ENCODE assay signal across 17 cellular contexts in the genomic region with DNA sequence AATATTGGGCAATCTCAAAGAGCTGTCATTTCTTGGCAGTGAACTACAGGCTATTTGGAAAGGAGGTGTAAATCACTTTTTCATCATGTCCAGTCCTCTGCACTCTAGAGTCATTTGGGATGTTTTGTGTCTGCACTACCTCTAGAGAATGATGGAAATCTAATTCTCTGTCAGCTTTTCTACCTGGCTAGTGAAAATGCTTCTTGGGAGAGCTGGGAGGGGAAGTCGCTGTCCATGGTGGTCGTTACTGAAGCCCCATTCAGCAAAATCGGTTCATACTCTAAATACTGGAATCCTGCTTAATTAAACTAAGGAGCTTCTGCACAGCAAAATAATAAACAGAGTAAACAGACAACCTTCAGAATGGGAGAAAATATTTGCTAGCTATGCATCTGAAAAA.
DNase-seq lines count a peak whose midpoint lies in the region; ATAC-seq and TF ChIP-seq lines count a peak whose summit lies in the region.
"Had no signal": no experiment of that assay in that cellular context is flagged by ENCODE, and none has a peak within 500 bp of the region (broad histone marks: within the 10 kb centered on the region; RNA-seq: fewer than 3 reads in every experiment).

No MANE protein-coding gene starts in this region.

- peaks cover 3% of the 10 kb centered on the region for H4K20me1 ChIP-seq in mammary epithelial cell (ENCODE audit: insufficient read depth, low read length)
- no peaks in the 10 kb centered on the region for H4K20me1 ChIP-seq in hepatocyte (ENCODE audit: insufficient read depth, poor library complexity, severe bottlenecking)

- no peak overlapping the region for H2AFZ ChIP-seq in mammary epithelial cell (ENCODE audit: low read depth, low read length)
- no peak overlapping the region for H2AFZ ChIP-seq in hepatocyte

- H3K9me3 ChIP-seq in mammary epithelial cell (replicated peaks; ENCODE audit: insufficient read depth, low read length) = no peaks in the 10 kb centered on the region
- peaks cover 1% of the 10 kb centered on the region for H3K9me3 ChIP-seq in adipocyte (ENCODE audit: control insufficient read depth, low read length)
- no peaks in the 10 kb centered on the region for H3K9me3 ChIP-seq in hepatocyte (ENCODE audit: low read depth)
- H3K9me3 ChIP-seq: upper lobe of left lung had no signal

- H3K27ac ChIP-seq in mammary epithelial cell (ENCODE audit: insufficient read depth, low read depth, low read length) (no peak overlapping the region), hepatocyte (no peak overlapping the region)
- H3K27ac ChIP-seq: upper lobe of left lung had no signal

- H3K36me3 ChIP-seq in mammary epithelial cell (ENCODE audit: insufficient read depth, low read length) (no peaks in the 10 kb centered on the region), adipocyte (ENCODE audit: control insufficient read depth, insufficient read depth, low read length, severe bottlenecking) (no peaks in the 10 kb centered on the region), hepatocyte (replicated peaks; ENCODE audit: insufficient read depth, low read depth) (no peaks in the 10 kb centered on the region)
- H3K36me3 ChIP-seq: upper lobe of left lung had no signal

- CTCF ChIA-PET in mammary epithelial cell (lab: Charles Lee; ENCODE audit: low non-redundant PET) = no interaction called here

- H3K4me1 ChIP-seq in mammary epithelial cell (ENCODE audit: insufficient read depth, low read length) (no peaks in the 10 kb centered on the region), adipocyte (ENCODE audit: control insufficient read depth, insufficient read depth, low read length) (no peaks in the 10 kb centered on the region), hepatocyte (ENCODE audit: insufficient read depth) (peaks cover 4% of the 10 kb centered on the region)

- dilution Hi-C loops in mammary epithelial cell (cut with HindIII; ENCODE audit: low sequenced_read_pairs) = no loop called here

- BruUV-seq in mammary epithelial cell (replicated peaks; lab: Mats Ljungman, UMichigan) = no TSS peak

- intact Hi-C loops in mammary epithelial cell (cut with micrococcal nuclease) = no loop called here

- DNase-seq in T47D (ENCODE audit: low read depth in 1 of 2, low spot score in 1 of 2) (peak; percentile 44 to 73), mammary epithelial cell (no peak), adipocyte (ENCODE audit: low read depth) (peak; percentile 10), hepatocyte (ENCODE audit: low spot score) (peak; percentile 33), GM13977 (ENCODE audit: low spot score) (no peak)
- no peak for DNase-seq in activated CD8-positive, alpha-beta memory T cell treated with anti-CD3 and anti-CD28 coated beads, Interleukin-2, amount 50 U/mL, for 48 hours
- DNase-seq: activated CD4-positive, alpha-beta T cell treated with anti-CD3 and anti-CD28 coated beads for 4 hours; activated naive CD4-positive, alpha-beta T cell treated with anti-CD3 and anti-CD28 coated beads, Interleukin-2, amount 10 ng/mL, durations not matched to agents 7 days and 5 days; CD4-positive, alpha-beta T cell; effector CD8-positive, alpha-beta T cell; MM.1S; naive thymus-derived CD4-positive, alpha-beta T cell; NCI-H187; NCI-H446 treated with DMSO at 0.1 percent for 48 hours; upper lobe of left lung had no signal

- no peaks in the 10 kb centered on the region for H3K9me2 ChIP-seq in hepatocyte (replicated peaks; ENCODE audit: insufficient read depth)

- no peaks in the 10 kb centered on the region for H3K79me2 ChIP-seq in mammary epithelial cell (ENCODE audit: insufficient read depth, low read length)
- H3K79me2 ChIP-seq in hepatocyte = no peaks in the 10 kb centered on the region

- 17% methylated on average over 3 of the region's 3 CpGs for WGBS in mammary epithelial cell (ENCODE audit: low coverage, missing lambda C conversion rate)
- 15% methylated on average over 3 of the region's 3 CpGs for WGBS in hepatocyte (ENCODE audit: low lambda C conversion rate, missing lambda C conversion rate)

- in situ Hi-C loops in T47D (cut with HindIII; ENCODE audit: low pct_unique_long_range_greater_than_20kb, low sequenced_read_pairs) (no loop called here), mammary epithelial cell (cut with MboI; ENCODE audit: low sequenced_read_pairs in 2 of 2) (no loop called here), GM13977 (cut with MboI; ENCODE audit: low pct_unique_long_range_greater_than_20kb, low sequenced_read_pairs, unreplicated experiment) (no loop called here)

- H3K4me2 ChIP-seq in mammary epithelial cell (ENCODE audit: insufficient read depth, low read depth, low read length) (no peak overlapping the region), hepatocyte (no peak overlapping the region)

- H3K9ac ChIP-seq in mammary epithelial cell (ENCODE audit: insufficient read depth, low read length) (no peak overlapping the region), adipocyte (ENCODE audit: low read length) (no peak overlapping the region)

- H3K4me3 ChIP-seq in mammary epithelial cell (replicated peaks in 1 of 3; ENCODE audit: insufficient read depth in 1 of 3, low read depth in 2 of 3, low read length in 3 of 3) (no peak overlapping the region), adipocyte (ENCODE audit: low read length) (no peak overlapping the region), hepatocyte (no peak overlapping the region)
- H3K4me3 ChIP-seq: upper lobe of left lung had no signal

- peaks cover 30% of the 10 kb centered on the region for H3K27me3 ChIP-seq in mammary epithelial cell (ENCODE audit: insufficient read depth, low read length)
- peaks cover 44% of the 10 kb centered on the region for H3K27me3 ChIP-seq in adipocyte (replicated peaks; ENCODE audit: control insufficient read depth, insufficient read depth, low read length)
- peaks cover 57% of the 10 kb centered on the region for H3K27me3 ChIP-seq in hepatocyte

- no peak for TF ChIP-seq CTCF in mammary epithelial cell (conservative IDR thresholded peaks at IDR 0.05 in 1 of 2, IDR thresholded peaks at IDR 0.05 in 1 of 2; ENCODE audit: extremely low read depth in 1 of 2, insufficient read depth in 1 of 2, low read depth in 1 of 2, low read length in 2 of 2)
- no peak for TF ChIP-seq CTCF in hepatocyte (IDR thresholded peaks at IDR 0.05; ENCODE audit: poor library complexity)
- TF ChIP-seq CTCF in GM13977 (IDR thresholded peaks at IDR 0.05; ENCODE audit: extremely low read depth, insufficient read depth, missing control alignments) = no peak

- ATAC-seq in GM21528 (IDR thresholded peaks at IDR 0.05; ENCODE audit: low FRiP score, unreplicated experiment) (no peak), HG03457 (IDR thresholded peaks at IDR 0.05; ENCODE audit: unreplicated experiment) (no peak)
- ATAC-seq: naive thymus-derived CD4-positive, alpha-beta T cell had no signal

Comparison
In these comparisons a context has a peak if more than half of its experiments do, and no peak if none do; other contexts are left out.
1. DNase-seq: peak in T47D (2 of 2), adipocyte (single experiment) and hepatocyte (single experiment); none in mammary epithelial cell (single experiment), activated CD8-positive, alpha-beta memory T cell treated with anti-CD3 and anti-CD28 coated beads, Interleukin-2, amount 50 U/mL, for 48 hours (single experiment) and GM13977 (single experiment).